Comparison of ENCODE assay signal across 1 cellular context in the genomic region with DNA sequence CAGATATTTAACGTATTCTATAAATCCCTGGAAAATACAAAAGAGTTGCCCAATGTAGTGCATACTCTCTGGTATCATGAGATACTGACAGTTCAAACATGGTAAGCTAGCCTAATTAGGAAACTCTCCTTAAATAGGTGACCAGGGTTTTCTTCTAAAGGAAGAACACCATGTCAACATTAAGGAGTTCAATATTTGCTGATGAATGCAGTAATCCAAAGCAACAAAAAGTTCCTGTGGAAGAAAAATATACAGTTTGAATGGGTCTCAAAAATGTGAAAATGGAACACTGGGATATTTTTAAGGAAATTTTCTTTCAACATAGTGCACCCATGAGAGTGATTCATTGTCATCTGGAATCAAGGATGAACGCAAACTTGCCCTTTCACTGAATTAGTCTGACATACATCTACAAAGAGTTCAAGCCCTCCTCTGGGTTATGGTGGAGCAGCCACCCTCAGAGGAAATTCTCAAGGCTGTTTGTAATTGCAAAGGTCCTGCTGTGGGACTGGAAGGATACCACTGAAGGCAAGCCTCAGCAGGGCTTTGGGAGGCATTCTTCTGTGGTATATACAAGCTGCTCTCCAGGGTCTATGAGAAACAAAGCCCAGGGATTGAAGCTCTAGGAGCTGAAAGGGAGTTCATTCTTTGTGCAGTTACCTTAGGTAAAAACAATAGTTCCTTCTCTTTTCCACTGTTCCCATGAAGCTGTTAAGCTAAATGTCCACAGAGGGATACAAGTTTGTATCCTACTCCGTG.
TF ChIP-seq lines count a peak whose summit lies in the region.

No MANE protein-coding gene starts in this region.

TF ChIP-seq in GM23338, 12 proteins besides CTCF, POLR2A, EP300 and RAD21 (continued from another document):
- TF ChIP-seq, protein P1, sequence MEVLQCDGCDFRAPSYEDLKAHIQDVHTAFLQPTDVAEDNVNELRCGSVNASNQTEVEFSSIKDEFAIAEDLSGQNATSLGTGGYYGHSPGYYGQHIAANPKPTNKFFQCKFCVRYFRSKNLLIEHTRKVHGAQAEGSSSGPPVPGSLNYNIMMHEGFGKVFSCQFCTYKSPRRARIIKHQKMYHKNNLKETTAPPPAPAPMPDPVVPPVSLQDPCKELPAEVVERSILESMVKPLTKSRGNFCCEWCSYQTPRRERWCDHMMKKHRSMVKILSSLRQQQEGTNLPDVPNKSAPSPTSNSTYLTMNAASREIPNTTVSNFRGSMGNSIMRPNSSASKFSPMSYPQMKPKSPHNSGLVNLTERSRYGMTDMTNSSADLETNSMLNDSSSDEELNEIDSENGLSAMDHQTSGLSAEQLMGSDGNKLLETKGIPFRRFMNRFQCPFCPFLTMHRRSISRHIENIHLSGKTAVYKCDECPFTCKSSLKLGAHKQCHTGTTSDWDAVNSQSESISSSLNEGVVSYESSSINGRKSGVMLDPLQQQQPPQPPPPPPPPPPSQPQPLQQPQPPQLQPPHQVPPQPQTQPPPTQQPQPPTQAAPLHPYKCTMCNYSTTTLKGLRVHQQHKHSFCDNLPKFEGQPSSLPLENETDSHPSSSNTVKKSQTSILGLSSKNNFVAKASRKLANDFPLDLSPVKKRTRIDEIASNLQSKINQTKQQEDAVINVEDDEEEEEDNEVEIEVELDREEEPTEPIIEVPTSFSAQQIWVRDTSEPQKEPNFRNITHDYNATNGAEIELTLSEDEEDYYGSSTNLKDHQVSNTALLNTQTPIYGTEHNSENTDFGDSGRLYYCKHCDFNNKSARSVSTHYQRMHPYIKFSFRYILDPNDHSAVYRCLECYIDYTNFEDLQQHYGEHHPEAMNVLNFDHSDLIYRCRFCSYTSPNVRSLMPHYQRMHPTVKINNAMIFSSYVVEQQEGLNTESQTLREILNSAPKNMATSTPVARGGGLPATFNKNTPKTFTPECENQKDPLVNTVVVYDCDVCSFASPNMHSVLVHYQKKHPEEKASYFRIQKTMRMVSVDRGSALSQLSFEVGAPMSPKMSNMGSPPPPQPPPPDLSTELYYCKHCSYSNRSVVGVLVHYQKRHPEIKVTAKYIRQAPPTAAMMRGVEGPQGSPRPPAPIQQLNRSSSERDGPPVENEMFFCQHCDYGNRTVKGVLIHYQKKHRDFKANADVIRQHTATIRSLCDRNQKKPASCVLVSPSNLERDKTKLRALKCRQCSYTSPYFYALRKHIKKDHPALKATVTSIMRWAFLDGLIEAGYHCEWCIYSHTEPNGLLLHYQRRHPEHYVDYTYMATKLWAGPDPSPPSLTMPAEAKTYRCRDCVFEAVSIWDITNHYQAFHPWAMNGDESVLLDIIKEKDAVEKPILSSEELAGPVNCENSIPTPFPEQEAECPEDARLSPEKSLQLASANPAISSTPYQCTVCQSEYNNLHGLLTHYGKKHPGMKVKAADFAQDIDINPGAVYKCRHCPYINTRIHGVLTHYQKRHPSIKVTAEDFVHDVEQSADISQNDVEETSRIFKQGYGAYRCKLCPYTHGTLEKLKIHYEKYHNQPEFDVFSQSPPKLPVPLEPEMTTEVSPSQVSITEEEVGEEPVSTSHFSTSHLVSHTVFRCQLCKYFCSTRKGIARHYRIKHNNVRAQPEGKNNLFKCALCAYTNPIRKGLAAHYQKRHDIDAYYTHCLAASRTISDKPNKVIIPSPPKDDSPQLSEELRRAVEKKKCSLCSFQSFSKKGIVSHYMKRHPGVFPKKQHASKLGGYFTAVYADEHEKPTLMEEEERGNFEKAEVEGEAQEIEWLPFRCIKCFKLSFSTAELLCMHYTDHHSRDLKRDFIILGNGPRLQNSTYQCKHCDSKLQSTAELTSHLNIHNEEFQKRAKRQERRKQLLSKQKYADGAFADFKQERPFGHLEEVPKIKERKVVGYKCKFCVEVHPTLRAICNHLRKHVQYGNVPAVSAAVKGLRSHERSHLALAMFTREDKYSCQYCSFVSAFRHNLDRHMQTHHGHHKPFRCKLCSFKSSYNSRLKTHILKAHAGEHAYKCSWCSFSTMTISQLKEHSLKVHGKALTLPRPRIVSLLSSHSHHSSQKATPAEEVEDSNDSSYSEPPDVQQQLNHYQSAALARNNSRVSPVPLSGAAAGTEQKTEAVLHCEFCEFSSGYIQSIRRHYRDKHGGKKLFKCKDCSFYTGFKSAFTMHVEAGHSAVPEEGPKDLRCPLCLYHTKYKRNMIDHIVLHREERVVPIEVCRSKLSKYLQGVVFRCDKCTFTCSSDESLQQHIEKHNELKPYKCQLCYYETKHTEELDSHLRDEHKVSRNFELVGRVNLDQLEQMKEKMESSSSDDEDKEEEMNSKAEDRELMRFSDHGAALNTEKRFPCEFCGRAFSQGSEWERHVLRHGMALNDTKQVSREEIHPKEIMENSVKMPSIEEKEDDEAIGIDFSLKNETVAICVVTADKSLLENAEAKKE (CRISPR knock-in tag; IDR thresholded peaks at IDR 0.05) = peak; percentile 77
